ENCODE assay signal across 20 cellular contexts in the genomic region with DNA sequence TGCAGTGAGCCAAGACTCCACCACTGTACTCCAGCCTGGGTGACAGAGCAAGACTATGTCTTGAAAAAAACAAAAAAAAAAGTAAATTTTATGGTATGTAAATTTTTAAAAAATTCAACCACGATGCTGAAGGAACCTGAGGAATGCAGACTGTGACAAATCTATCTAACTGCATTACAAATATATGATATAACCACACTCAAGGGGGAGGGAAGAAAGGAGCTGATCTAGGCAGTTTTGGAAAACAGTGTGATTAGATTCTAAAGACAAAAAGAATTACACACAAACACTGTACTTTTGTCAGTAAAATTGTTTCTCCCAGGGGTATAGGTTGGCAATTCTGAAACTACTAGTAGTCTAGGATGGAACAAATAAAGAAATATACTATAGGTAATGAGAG.
"Had no signal": no experiment of that assay in that cellular context is flagged by ENCODE, and none has a peak within 500 bp of the region (broad histone marks: within the 10 kb centered on the region; RNA-seq: fewer than 3 reads in every experiment).

No MANE protein-coding gene starts in this region.

- H3K9me3 ChIP-seq: adrenal gland, spleen, thoracic aorta, upper lobe of right lung had no signal

- H3K4me3 ChIP-seq: adrenal gland, spleen, thoracic aorta, upper lobe of right lung had no signal

- H3K4me3 Mint-ChIP-seq: activated T-helper 17 cell treated with anti-CD3 and anti-CD28 coated beads, Interleukin-2, amount 50 U/mL, for 72 hours; memory B cell; natural killer cell treated with Interleukin-12 subunit alpha and Interleukin-12 subunit beta and Interleukin-15 and Interleukin-18, amount 100 ng/mL, for 72 hours; T-helper 1 cell treated with Interleukin-12 subunit alpha and Interleukin-12 subunit beta and Interleukin-4 antibody, amounts not matched to agents 30 μg/mL and 1 μg/mL, for 36 hours; WTC11 had no signal

- H3K27me3 Mint-ChIP-seq: activated T-helper 17 cell treated with anti-CD3 and anti-CD28 coated beads, Interleukin-2, amount 50 U/mL, for 72 hours; memory B cell; natural killer cell treated with Interleukin-12 subunit alpha and Interleukin-12 subunit beta and Interleukin-15 and Interleukin-18, amount 100 ng/mL, for 72 hours; progenitor cell of endocrine pancreas had no signal

- H3K27ac Mint-ChIP-seq: activated T-helper 17 cell treated with anti-CD3 and anti-CD28 coated beads, Interleukin-2, amount 50 U/mL, for 72 hours; natural killer cell treated with Interleukin-12 subunit alpha and Interleukin-12 subunit beta and Interleukin-15 and Interleukin-18, amount 100 ng/mL, for 72 hours; progenitor cell of endocrine pancreas; T-helper 1 cell treated with Interleukin-12 subunit alpha and Interleukin-12 subunit beta and Interleukin-4 antibody, amounts not matched to agents 30 μg/mL and 1 μg/mL, for 36 hours; WTC11 had no signal

- H3K9me3 Mint-ChIP-seq: activated naive CD4-positive, alpha-beta T cell treated with anti-CD3 and anti-CD28 coated beads, Interleukin-2, amount 50 U/mL, for 72 hours; activated T-helper 17 cell treated with anti-CD3 and anti-CD28 coated beads, Interleukin-2, amount 50 U/mL, for 72 hours; memory B cell; natural killer cell treated with Interleukin-12 subunit alpha and Interleukin-12 subunit beta and Interleukin-15 and Interleukin-18, amount 100 ng/mL, for 72 hours; T-helper 1 cell treated with Interleukin-12 subunit alpha and Interleukin-12 subunit beta and Interleukin-4 antibody, amounts not matched to agents 30 μg/mL and 1 μg/mL, for 36 hours; WTC11 had no signal

- H3K4me1 Mint-ChIP-seq: activated T-helper 17 cell treated with anti-CD3 and anti-CD28 coated beads, Interleukin-2, amount 50 U/mL, for 72 hours; WTC11 had no signal

- H3K27me3 ChIP-seq: adrenal gland, spleen, upper lobe of right lung had no signal

- H3K4me1 ChIP-seq: spleen, upper lobe of right lung had no signal

- H3K27ac ChIP-seq: adrenal gland, spleen, thoracic aorta, upper lobe of right lung had no signal

- ATAC-seq: activated naive CD4-positive, alpha-beta T cell treated with anti-CD3 and anti-CD28 coated beads, Interleukin-2, amount 50 U/mL, for 72 hours; activated T-helper 17 cell treated with anti-CD3 and anti-CD28 coated beads, Interleukin-2, amount 50 U/mL, for 72 hours; left colon; natural killer cell treated with Interleukin-12 subunit alpha and Interleukin-12 subunit beta and Interleukin-15 and Interleukin-18, amount 100 ng/mL, for 72 hours; upper lobe of right lung; WTC11 had no signal

- DNase-seq: activated T-cell treated with anti-CD3 and anti-CD28 coated beads, Interleukin-2, amount 50 U/mL, for 1 hour; adrenal gland; effector memory CD4-positive, alpha-beta T cell; foreskin melanocyte; islet precursor cell; left colon; retina; spleen; stimulated activated CD4-positive, alpha-beta T cell treated with anti-CD3 and anti-CD28 coated beads, Interleukin-4, amount 100 ng/mL, for 1 hour; stimulated activated naive CD4-positive, alpha-beta T cell treated with Interleukin-2 at 50 U/mL for 16 hours; T1000; upper lobe of right lung had no signal
